2 cellular contexts compared by ENCODE assay signal in the genomic region with DNA sequence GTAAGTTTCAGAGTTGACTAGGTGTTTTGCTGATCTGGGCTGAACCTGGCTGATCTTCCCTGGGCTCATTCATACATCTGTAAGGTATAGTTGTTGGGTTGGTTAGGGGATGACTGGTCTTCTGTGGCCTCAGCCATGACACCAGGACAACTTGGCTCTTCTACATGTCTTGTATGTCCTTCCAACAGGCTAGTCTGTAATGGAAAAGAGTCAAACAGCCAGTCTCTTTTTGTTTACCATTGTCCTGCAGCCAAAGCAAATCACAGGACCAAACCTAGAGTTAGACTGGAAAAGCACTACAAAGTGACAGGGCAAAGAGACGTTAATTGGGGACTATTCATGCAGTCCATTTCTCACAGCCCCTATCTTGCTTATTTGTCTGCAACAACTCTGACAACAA.
TF ChIP-seq lines count a peak whose summit lies in the region.

No MANE protein-coding gene starts in this region.

TF ChIP-seq in liver, 16 proteins besides CTCF, POLR2A, EP300 and RAD21:
- TF ChIP-seq, protein P1, sequence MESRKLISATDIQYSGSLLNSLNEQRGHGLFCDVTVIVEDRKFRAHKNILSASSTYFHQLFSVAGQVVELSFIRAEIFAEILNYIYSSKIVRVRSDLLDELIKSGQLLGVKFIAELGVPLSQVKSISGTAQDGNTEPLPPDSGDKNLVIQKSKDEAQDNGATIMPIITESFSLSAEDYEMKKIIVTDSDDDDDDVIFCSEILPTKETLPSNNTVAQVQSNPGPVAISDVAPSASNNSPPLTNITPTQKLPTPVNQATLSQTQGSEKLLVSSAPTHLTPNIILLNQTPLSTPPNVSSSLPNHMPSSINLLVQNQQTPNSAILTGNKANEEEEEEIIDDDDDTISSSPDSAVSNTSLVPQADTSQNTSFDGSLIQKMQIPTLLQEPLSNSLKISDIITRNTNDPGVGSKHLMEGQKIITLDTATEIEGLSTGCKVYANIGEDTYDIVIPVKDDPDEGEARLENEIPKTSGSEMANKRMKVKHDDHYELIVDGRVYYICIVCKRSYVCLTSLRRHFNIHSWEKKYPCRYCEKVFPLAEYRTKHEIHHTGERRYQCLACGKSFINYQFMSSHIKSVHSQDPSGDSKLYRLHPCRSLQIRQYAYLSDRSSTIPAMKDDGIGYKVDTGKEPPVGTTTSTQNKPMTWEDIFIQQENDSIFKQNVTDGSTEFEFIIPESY (IDR thresholded peaks at IDR 0.05), result no peak
- TF ChIP-seq YY1 (IDR thresholded peaks at IDR 0.05) (peak; percentile 50), RXRA (IDR thresholded peaks at IDR 0.05) (peak; percentile 44 to 67), HNF4A (conservative IDR thresholded peaks at IDR 0.05) (peak; percentile 21 to 60), EGR1 (IDR thresholded peaks at IDR 0.05; ENCODE audit: low read depth in 2 of 2) (peak in 1 of 2 donors; percentile 51), TAF1 (conservative IDR thresholded peaks at IDR 0.05) (no peak), SP1 (IDR thresholded peaks at IDR 0.05) (peak; percentile 55), JUND (IDR thresholded peaks at IDR 0.05) (no peak)
- TF ChIP-seq, protein P2, sequence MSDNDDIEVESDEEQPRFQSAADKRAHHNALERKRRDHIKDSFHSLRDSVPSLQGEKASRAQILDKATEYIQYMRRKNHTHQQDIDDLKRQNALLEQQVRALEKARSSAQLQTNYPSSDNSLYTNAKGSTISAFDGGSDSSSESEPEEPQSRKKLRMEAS (IDR thresholded peaks at IDR 0.05), result no peak
- TF ChIP-seq, protein P3, sequence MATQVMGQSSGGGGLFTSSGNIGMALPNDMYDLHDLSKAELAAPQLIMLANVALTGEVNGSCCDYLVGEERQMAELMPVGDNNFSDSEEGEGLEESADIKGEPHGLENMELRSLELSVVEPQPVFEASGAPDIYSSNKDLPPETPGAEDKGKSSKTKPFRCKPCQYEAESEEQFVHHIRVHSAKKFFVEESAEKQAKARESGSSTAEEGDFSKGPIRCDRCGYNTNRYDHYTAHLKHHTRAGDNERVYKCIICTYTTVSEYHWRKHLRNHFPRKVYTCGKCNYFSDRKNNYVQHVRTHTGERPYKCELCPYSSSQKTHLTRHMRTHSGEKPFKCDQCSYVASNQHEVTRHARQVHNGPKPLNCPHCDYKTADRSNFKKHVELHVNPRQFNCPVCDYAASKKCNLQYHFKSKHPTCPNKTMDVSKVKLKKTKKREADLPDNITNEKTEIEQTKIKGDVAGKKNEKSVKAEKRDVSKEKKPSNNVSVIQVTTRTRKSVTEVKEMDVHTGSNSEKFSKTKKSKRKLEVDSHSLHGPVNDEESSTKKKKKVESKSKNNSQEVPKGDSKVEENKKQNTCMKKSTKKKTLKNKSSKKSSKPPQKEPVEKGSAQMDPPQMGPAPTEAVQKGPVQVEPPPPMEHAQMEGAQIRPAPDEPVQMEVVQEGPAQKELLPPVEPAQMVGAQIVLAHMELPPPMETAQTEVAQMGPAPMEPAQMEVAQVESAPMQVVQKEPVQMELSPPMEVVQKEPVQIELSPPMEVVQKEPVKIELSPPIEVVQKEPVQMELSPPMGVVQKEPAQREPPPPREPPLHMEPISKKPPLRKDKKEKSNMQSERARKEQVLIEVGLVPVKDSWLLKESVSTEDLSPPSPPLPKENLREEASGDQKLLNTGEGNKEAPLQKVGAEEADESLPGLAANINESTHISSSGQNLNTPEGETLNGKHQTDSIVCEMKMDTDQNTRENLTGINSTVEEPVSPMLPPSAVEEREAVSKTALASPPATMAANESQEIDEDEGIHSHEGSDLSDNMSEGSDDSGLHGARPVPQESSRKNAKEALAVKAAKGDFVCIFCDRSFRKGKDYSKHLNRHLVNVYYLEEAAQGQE (IDR thresholded peaks at IDR 0.05), result peak; percentile 62

TF ChIP-seq in HepG2, 621 proteins besides CTCF, POLR2A, EP300 and RAD21:
- TF ChIP-seq FIP1L1 (IDR thresholded peaks at IDR 0.05; ENCODE audit: borderline replicate concordance, insufficient read depth, low read depth, low read length), result no peak
- TF ChIP-seq, protein P4, sequence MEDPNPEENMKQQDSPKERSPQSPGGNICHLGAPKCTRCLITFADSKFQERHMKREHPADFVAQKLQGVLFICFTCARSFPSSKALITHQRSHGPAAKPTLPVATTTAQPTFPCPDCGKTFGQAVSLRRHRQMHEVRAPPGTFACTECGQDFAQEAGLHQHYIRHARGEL (CRISPR knock-in tag; IDR thresholded peaks at IDR 0.05), result no peak
- TF ChIP-seq SOX13 (IDR thresholded peaks at IDR 0.05), result no peak
- TF ChIP-seq SOX13 (CRISPR knock-in tag; conservative IDR thresholded peaks at IDR 0.05 in 1 of 2, IDR thresholded peaks at IDR 0.05 in 1 of 2), result no peak
- TF ChIP-seq JARID2 (CRISPR knock-in tag; IDR thresholded peaks at IDR 0.05; ENCODE audit: insufficient replicate concordance), result no peak
- no peak for TF ChIP-seq HNRNPL (IDR thresholded peaks at IDR 0.05; ENCODE audit: low read depth, low read length)
- no peak for TF ChIP-seq KAT2B (IDR thresholded peaks at IDR 0.05; ENCODE audit: borderline replicate concordance, low read depth, low read length)
- TF ChIP-seq, protein P5, sequence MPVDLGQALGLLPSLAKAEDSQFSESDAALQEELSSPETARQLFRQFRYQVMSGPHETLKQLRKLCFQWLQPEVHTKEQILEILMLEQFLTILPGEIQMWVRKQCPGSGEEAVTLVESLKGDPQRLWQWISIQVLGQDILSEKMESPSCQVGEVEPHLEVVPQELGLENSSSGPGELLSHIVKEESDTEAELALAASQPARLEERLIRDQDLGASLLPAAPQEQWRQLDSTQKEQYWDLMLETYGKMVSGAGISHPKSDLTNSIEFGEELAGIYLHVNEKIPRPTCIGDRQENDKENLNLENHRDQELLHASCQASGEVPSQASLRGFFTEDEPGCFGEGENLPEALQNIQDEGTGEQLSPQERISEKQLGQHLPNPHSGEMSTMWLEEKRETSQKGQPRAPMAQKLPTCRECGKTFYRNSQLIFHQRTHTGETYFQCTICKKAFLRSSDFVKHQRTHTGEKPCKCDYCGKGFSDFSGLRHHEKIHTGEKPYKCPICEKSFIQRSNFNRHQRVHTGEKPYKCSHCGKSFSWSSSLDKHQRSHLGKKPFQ (CRISPR knock-in tag; IDR thresholded peaks at IDR 0.05; ENCODE audit: insufficient replicate concordance), result no peak
- no peak for TF ChIP-seq EED (CRISPR knock-in tag; IDR thresholded peaks at IDR 0.05)
- no peak for TF ChIP-seq RORA (CRISPR knock-in tag; IDR thresholded peaks at IDR 0.05)
- no peak for TF ChIP-seq PRMT3 (CRISPR knock-in tag; IDR thresholded peaks at IDR 0.05; ENCODE audit: borderline replicate concordance, low read depth)
- no peak for TF ChIP-seq ZBTB21 (CRISPR knock-in tag; IDR thresholded peaks at IDR 0.05)
- TF ChIP-seq, protein P6, sequence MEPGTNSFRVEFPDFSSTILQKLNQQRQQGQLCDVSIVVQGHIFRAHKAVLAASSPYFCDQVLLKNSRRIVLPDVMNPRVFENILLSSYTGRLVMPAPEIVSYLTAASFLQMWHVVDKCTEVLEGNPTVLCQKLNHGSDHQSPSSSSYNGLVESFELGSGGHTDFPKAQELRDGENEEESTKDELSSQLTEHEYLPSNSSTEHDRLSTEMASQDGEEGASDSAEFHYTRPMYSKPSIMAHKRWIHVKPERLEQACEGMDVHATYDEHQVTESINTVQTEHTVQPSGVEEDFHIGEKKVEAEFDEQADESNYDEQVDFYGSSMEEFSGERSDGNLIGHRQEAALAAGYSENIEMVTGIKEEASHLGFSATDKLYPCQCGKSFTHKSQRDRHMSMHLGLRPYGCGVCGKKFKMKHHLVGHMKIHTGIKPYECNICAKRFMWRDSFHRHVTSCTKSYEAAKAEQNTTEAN (CRISPR knock-in tag; conservative IDR thresholded peaks at IDR 0.05), result no peak
- TF ChIP-seq YEATS4 (CRISPR knock-in tag; IDR thresholded peaks at IDR 0.05; ENCODE audit: borderline replicate concordance), result no peak
- no peak for TF ChIP-seq ZNF563 (CRISPR knock-in tag; IDR thresholded peaks at IDR 0.05)
- no peak for TF ChIP-seq SKI (IDR thresholded peaks at IDR 0.05; ENCODE audit: partially characterized antibody)
- no peak for TF ChIP-seq ZNF543 (CRISPR knock-in tag; IDR thresholded peaks at IDR 0.05)
